17 cellular contexts compared by ENCODE assay signal in the genomic region with DNA sequence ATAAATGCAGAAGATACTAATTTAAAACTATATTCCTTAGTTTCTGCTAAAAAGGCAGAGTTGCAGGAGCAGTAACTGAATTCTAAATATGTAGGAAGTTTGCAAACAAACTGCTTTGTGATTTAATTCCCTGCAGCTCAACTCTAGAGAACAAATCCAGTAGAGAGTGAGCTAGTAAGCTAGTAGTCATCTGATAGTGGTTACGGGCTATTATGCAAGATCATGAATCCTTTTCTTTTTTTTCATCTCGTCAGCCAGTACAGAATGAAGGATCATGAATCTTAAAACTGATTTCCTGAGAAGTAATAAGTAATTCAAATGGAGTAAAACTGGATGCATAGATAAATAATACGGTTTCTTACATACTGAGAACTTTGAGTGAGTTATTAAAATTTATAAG. TPM values are rescaled to one million over a fixed set of nuclear protein-coding genes. Genes with fewer than 3 reads are reported as not detected.
DNase-seq lines count a peak whose midpoint lies in the region; ATAC-seq, FAIRE-seq and TF ChIP-seq lines count a peak whose summit lies in the region.
"Had no signal": no experiment of that assay in that cellular context is flagged by ENCODE, and none has a peak within 500 bp of the region (broad histone marks: within the 10 kb centered on the region; RNA-seq: fewer than 3 reads in every experiment).

No MANE protein-coding gene starts in this region.

- no peak overlapping the region for H3K27ac ChIP-seq in kidney (ENCODE audit: low read depth in 2 of 2, low read length in 2 of 2)
- H3K27ac ChIP-seq: cardiac muscle cell had no signal

- peak overlapping the region; percentile 3 for H3K27ac Mint-ChIP-seq in activated naive CD4-positive, alpha-beta T cell treated with anti-CD3 and anti-CD28 coated beads, Interleukin-2, amount 50 U/mL, for 24 hours
- H3K27ac Mint-ChIP-seq in activated naive CD4-positive, alpha-beta T cell treated with anti-CD3 and anti-CD28 coated beads, Interleukin-2, amount 10 ng/mL, durations not matched to agents 7 days and 5 days: no peak overlapping the region
- H3K27ac Mint-ChIP-seq: activated T-helper 2 cell treated with anti-CD3 and anti-CD28 coated beads, Interferon-gamma antibody, Interleukin-2, Interleukin-4, amounts not matched to agents 10 μg/mL and 5 μg/mL and 100 μg/mL, durations not matched to agents 14 hours and 24 hours and 36 hours; B cell; T-helper 2 cell treated with Interferon-gamma antibody and Interleukin-4, amounts not matched to agents 5 μg/mL and 100 μg/mL, for 36 hours had no signal

- peaks cover 20% of the 10 kb centered on the region for H3K36me3 ChIP-seq in skeletal muscle satellite cell (ENCODE audit: insufficient read depth, low read length)
- H3K36me3 ChIP-seq in kidney (ENCODE audit: control insufficient read depth in 1 of 2, insufficient read depth in 2 of 2, low read length in 2 of 2): no peaks in the 10 kb centered on the region

- H3K4me3 ChIP-seq in epithelial cell of esophagus (ENCODE audit: low read length) (no peak overlapping the region), skeletal muscle satellite cell (ENCODE audit: low read length) (no peak overlapping the region), kidney (ENCODE audit: low read length in 2 of 2) (no peak overlapping the region)
- H3K4me3 ChIP-seq: cardiac muscle cell had no signal

- H3K9me3 ChIP-seq in skeletal muscle satellite cell (replicated peaks; ENCODE audit: low read length) (no peaks in the 10 kb centered on the region), kidney (ENCODE audit: control insufficient read depth in 1 of 2, low read length in 2 of 2) (no peaks in the 10 kb centered on the region)

- peaks cover 38% of the 10 kb centered on the region for H3K36me3 Mint-ChIP-seq in activated naive CD4-positive, alpha-beta T cell treated with anti-CD3 and anti-CD28 coated beads, Interleukin-2, amount 50 U/mL, for 24 hours
- peaks cover 63% of the 10 kb centered on the region for H3K36me3 Mint-ChIP-seq in activated naive CD4-positive, alpha-beta T cell treated with anti-CD3 and anti-CD28 coated beads, Interleukin-2, amount 10 ng/mL, durations not matched to agents 7 days and 5 days

- H3K4me3 Mint-ChIP-seq in activated naive CD4-positive, alpha-beta T cell treated with anti-CD3 and anti-CD28 coated beads, Interleukin-2, amount 50 U/mL, for 24 hours: no peak overlapping the region
- no peak overlapping the region for H3K4me3 Mint-ChIP-seq in activated naive CD4-positive, alpha-beta T cell treated with anti-CD3 and anti-CD28 coated beads, Interleukin-2, amount 10 ng/mL, durations not matched to agents 7 days and 5 days
- H3K4me3 Mint-ChIP-seq: B cell; T-helper 2 cell treated with Interferon-gamma antibody and Interleukin-4, amounts not matched to agents 5 μg/mL and 100 μg/mL, for 36 hours had no signal

- no peaks in the 10 kb centered on the region for H3K27me3 Mint-ChIP-seq in activated naive CD4-positive, alpha-beta T cell treated with anti-CD3 and anti-CD28 coated beads, Interleukin-2, amount 50 U/mL, for 24 hours
- no peaks in the 10 kb centered on the region for H3K27me3 Mint-ChIP-seq in activated naive CD4-positive, alpha-beta T cell treated with anti-CD3 and anti-CD28 coated beads, Interleukin-2, amount 10 ng/mL, durations not matched to agents 7 days and 5 days
- H3K27me3 Mint-ChIP-seq: B cell had no signal

- peak overlapping the region; percentile 11 for H3K4me2 ChIP-seq in skeletal muscle satellite cell (ENCODE audit: low read length)

- H3K4me1 ChIP-seq in skeletal muscle satellite cell (ENCODE audit: control insufficient read depth, insufficient read depth, low read length) (peaks cover 10% of the 10 kb centered on the region), kidney (ENCODE audit: control insufficient read depth in 1 of 2, insufficient read depth in 1 of 2, low read depth in 1 of 2, low read length in 2 of 2) (peaks cover 2 to 7% of the 10 kb centered on the region in 2 donors)

- H3K9ac ChIP-seq in skeletal muscle satellite cell (ENCODE audit: low read depth, low read length) (no peak overlapping the region), kidney (ENCODE audit: low read length in 2 of 2) (no peak overlapping the region)

- FAIRE-seq in kidney (lab: Jason Lieb, UNC): no peak
- FAIRE-seq: GM18507 had no signal

- no peak for DNase-seq in activated naive CD4-positive, alpha-beta T cell treated with anti-CD3 and anti-CD28 coated beads, Interleukin-2, amount 10 ng/mL, durations not matched to agents 7 days and 5 days
- peak; percentile 2 for DNase-seq in NCI-H226
- peak; percentile 70 for DNase-seq in epithelial cell of esophagus (ENCODE audit: low read depth)
- DNase-seq in left cardiac atrium: no peak
- DNase-seq in head of caudate nucleus: no peak
- no peak for DNase-seq in kidney
- DNase-seq: activated CD4-positive, alpha-beta T cell treated with anti-CD3 and anti-CD28 coated beads, Interleukin-2, amount 50 U/mL, for 48 hours; NCI-H1694 treated with DMSO at 0.1 percent for 48 hours; stimulated activated CD4-positive, alpha-beta T cell treated with anti-CD3 and anti-CD28 coated beads, Interleukin-4, amount 100 ng/mL, for 24 hours; stimulated activated naive CD4-positive, alpha-beta T cell had no signal

- no peaks in the 10 kb centered on the region for H3K9me3 Mint-ChIP-seq in activated naive CD4-positive, alpha-beta T cell treated with anti-CD3 and anti-CD28 coated beads, Interleukin-2, amount 50 U/mL, for 24 hours
- H3K9me3 Mint-ChIP-seq in activated naive CD4-positive, alpha-beta T cell treated with anti-CD3 and anti-CD28 coated beads, Interleukin-2, amount 10 ng/mL, durations not matched to agents 7 days and 5 days: peaks cover 1% of the 10 kb centered on the region

- intact Hi-C loops in left cardiac atrium (cut with DNase I) (loop anchor here in 1 of 2 donors (10.0 kb wide), 1 partner anchor 93 kb away; no protein-coding TSS in a partner anchor), head of caudate nucleus (cut with DNase I) (no loop called here), kidney (cut with DNase I) (no loop called here)

- no peak for ATAC-seq in left cardiac atrium

- peaks cover 69% of the 10 kb centered on the region for H3K4me1 Mint-ChIP-seq in activated naive CD4-positive, alpha-beta T cell treated with anti-CD3 and anti-CD28 coated beads, Interleukin-2, amount 50 U/mL, for 24 hours
- peaks cover 57% of the 10 kb centered on the region for H3K4me1 Mint-ChIP-seq in activated naive CD4-positive, alpha-beta T cell treated with anti-CD3 and anti-CD28 coated beads, Interleukin-2, amount 10 ng/mL, durations not matched to agents 7 days and 5 days

- H3K27me3 ChIP-seq in skeletal muscle satellite cell (ENCODE audit: control insufficient read depth, insufficient read depth, low read length): no peaks in the 10 kb centered on the region
- H3K27me3 ChIP-seq: cardiac muscle cell had no signal

- CTCF ChIA-PET in activated naive CD4-positive, alpha-beta T cell treated with anti-CD3 and anti-CD28 coated beads, Interleukin-2, amount 10 ng/mL, durations not matched to agents 7 days and 5 days (lab: Charles Lee): no interaction called here

- no peak for TF ChIP-seq CTCF in epithelial cell of esophagus (IDR thresholded peaks at IDR 0.05; ENCODE audit: insufficient read depth, low read depth, low read length, missing control alignments)
- TF ChIP-seq CTCF in kidney (IDR thresholded peaks at IDR 0.05; ENCODE audit: borderline replicate concordance, extremely low read depth, insufficient read depth): no peak

RNA-seq across cellular contexts. Expression of a gene that starts 3.3 kb away (rescaled TPM):
- total RNA-seq in skeletal muscle satellite cell (2012; rRNA removed): 24.2 and 35.5 TPM in 2 replicates
- 10 to 100 TPM; 28.6 to 28.7 TPM for total RNA-seq in left cardiac atrium
- total RNA-seq in kidney: 19.7 TPM
- 44.9 TPM for polyA plus RNA-seq in kidney (ENCODE audit: insufficient read depth, low read depth, low replicate concordance)

Comparison
In these comparisons a context has a peak if more than half of its experiments do, and no peak if none do; other contexts are left out.
1. DNase-seq: peak in NCI-H226 (single experiment) and epithelial cell of esophagus (single experiment); none in activated naive CD4-positive, alpha-beta T cell treated with anti-CD3 and anti-CD28 coated beads, Interleukin-2, amount 10 ng/mL, durations not matched to agents 7 days and 5 days (single experiment), left cardiac atrium (single experiment), head of caudate nucleus (0 of 42) and kidney (single experiment).